ENCODE assay signal across 14 cellular contexts in the genomic region with DNA sequence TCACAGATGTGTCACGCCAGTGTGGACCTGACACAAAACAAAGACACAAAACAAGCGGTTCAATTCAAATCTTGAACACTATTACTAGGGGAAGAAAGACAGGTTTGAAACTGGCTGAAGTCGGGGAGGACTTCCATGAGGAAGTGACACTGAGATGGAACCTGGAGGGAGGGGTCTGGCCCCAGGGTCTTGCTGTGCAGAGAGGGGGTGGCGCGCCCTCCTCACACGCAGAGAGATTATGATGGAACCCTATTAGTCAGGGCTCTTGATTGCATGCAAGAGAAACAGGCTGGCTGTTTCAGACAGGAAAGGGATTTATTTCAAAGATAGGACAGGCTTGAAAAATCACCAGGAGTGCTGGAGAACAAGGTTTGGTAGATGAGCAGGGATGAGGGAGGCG.
"Had no signal": no experiment of that assay in that cellular context is flagged by ENCODE, and none has a peak within 500 bp of the region (broad histone marks: within the 10 kb centered on the region; RNA-seq: fewer than 3 reads in every experiment).

No MANE protein-coding gene starts in this region.

- H3K27ac ChIP-seq: adrenal gland, colonic mucosa, left ventricle myocardium inferior, pancreas, thoracic aorta had no signal

- H3K27me3 ChIP-seq: adrenal gland, colonic mucosa, pancreas had no signal

- H3K36me3 ChIP-seq: adrenal gland, colonic mucosa, left ventricle myocardium inferior, pancreas, thoracic aorta had no signal

- DNase-seq: activated CD4-positive, alpha-beta T cell treated with anti-CD3 and anti-CD28 coated beads, Interleukin-2, amount 50 U/mL, for 48 hours; activated naive CD4-positive, alpha-beta T cell treated with anti-CD3 and anti-CD28 coated beads, Interleukin-2, amount 50 U/mL, for 16 hours; caudate nucleus; colonic mucosa; effector CD4-positive, alpha-beta T cell; foreskin melanocyte; left ventricle myocardium inferior; pancreas; stimulated activated CD4-positive, alpha-beta T cell treated with anti-CD3 and anti-CD28 coated beads, Interleukin-4, amount 100 ng/mL, for 24 hours; stimulated activated naive CD8-positive, alpha-beta T cell treated with anti-CD3 and anti-CD28 coated beads, Interleukin-15, amount 100 ng/mL, for 72 hours had no signal

- H3K4me3 Mint-ChIP-seq: activated T-helper 17 cell treated with anti-CD3 and anti-CD28 coated beads, Interleukin-2, amount 50 U/mL, for 72 hours; stimulated activated naive CD8-positive, alpha-beta T cell treated with anti-CD3 and anti-CD28 coated beads, Interleukin-15, amount 100 ng/mL, for 72 hours had no signal

- H3K27ac Mint-ChIP-seq: activated T-helper 17 cell treated with anti-CD3 and anti-CD28 coated beads, Interleukin-2, amount 50 U/mL, for 72 hours had no signal

- H3K4me1 Mint-ChIP-seq: activated T-helper 17 cell treated with anti-CD3 and anti-CD28 coated beads, Interleukin-2, amount 50 U/mL, for 72 hours had no signal

- ATAC-seq: activated CD4-positive, CD25-positive, alpha-beta regulatory T cell treated with anti-CD3 and anti-CD28 coated beads, Interleukin-2, amount 50 U/mL, for 24 hours; activated T-helper 17 cell treated with anti-CD3 and anti-CD28 coated beads, Interleukin-2, amount 50 U/mL, for 72 hours; pancreas; stimulated activated naive CD8-positive, alpha-beta T cell treated with anti-CD3 and anti-CD28 coated beads, Interleukin-15, amount 100 ng/mL, for 72 hours had no signal

- H3K27me3 Mint-ChIP-seq: activated T-helper 17 cell treated with anti-CD3 and anti-CD28 coated beads, Interleukin-2, amount 50 U/mL, for 72 hours had no signal

- H3K9me3 Mint-ChIP-seq: activated T-helper 17 cell treated with anti-CD3 and anti-CD28 coated beads, Interleukin-2, amount 50 U/mL, for 72 hours; stimulated activated naive CD8-positive, alpha-beta T cell treated with anti-CD3 and anti-CD28 coated beads, Interleukin-15, amount 100 ng/mL, for 72 hours had no signal

- H3K4me1 ChIP-seq: adrenal gland, colonic mucosa, left ventricle myocardium inferior, pancreas had no signal

- H3K4me3 ChIP-seq: adrenal gland, colonic mucosa, left ventricle myocardium inferior, pancreas, thoracic aorta had no signal

- H3K9me3 ChIP-seq: adrenal gland, colonic mucosa, left ventricle myocardium inferior, pancreas, thoracic aorta had no signal
